8 cellular contexts compared by ENCODE assay signal in genomic region chr2:131104487-131105155, GRCh38. TPM values are rescaled to one million over a fixed set of nuclear protein-coding genes. Genes with fewer than 3 reads are reported as not detected.
DNase-seq lines count a peak whose midpoint lies in the region; ATAC-seq, FAIRE-seq and TF ChIP-seq lines count a peak whose summit lies in the region.

No MANE protein-coding gene starts in this region.

- under 1% methylated on average over 20 of the region's 20 CpGs for WGBS in GM12878 (ENCODE audit: insufficient coverage, insufficient replicate concordance, low lambda C conversion rate, missing lambda C conversion rate)

- no peaks in the 10 kb centered on the region for H3K9me3 ChIP-seq in GM12878 (replicated peaks; ENCODE audit: control insufficient read depth, insufficient read depth, low read length)

- H3K4me1 ChIP-seq in GM12878 (ENCODE audit: control insufficient read depth, insufficient read depth, low read length), result peaks cover 6% of the 10 kb centered on the region

- TF ChIP-seq CTCF in GM12878 (IDR thresholded peaks at IDR 0.05 in 2 of 3, conservative IDR thresholded peaks at IDR 0.05 in 1 of 3; ENCODE audit: control insufficient read depth in 2 of 3, extremely low read depth in 1 of 3, insufficient read depth in 1 of 3, low read depth in 3 of 3, low read length in 3 of 3), result no peak

- H3K79me2 ChIP-seq in GM12878 (ENCODE audit: control insufficient read depth, insufficient read depth, low read length), result peaks cover 44% of the 10 kb centered on the region

- intact Hi-C loops in GM12878 (cut with micrococcal nuclease; ENCODE audit: unreplicated experiment), result loop anchor here (10.0 kb wide), 1 partner anchor 760 kb away; the partner anchor contains the start of gene IMP4

- peak overlapping the region; percentile 94 for H3K9ac ChIP-seq in GM12878 (ENCODE audit: control insufficient read depth, insufficient read depth, low read length)

- TF ChIP-seq POLR2A in GM12878 (IDR thresholded peaks at IDR 0.05; ENCODE audit: low read depth, low read length), result no peak

- peak overlapping the region; percentile 93 for H3K4me2 ChIP-seq in GM12878 (ENCODE audit: control insufficient read depth, insufficient read depth)

- FAIRE-seq in GM12878 (lab: Jason Lieb, UNC), result no peak

- H3K4me3 ChIP-seq in GM12878, result peak overlapping the region; percentile 100

- TF ChIP-seq EP300 in GM12878 (IDR thresholded peaks at IDR 0.05; ENCODE audit: borderline replicate concordance in 1 of 2, control insufficient read depth in 1 of 2, low read depth in 2 of 2, low read length in 2 of 2), result no peak

- POLR2A ChIA-PET in GM12878 (lab: Charles Lee), result interaction anchor here (1.6 to 5.5 kb wide), 2 partner anchors 9 to 12 kb away, joined by 16 to 45 read pairs; partner anchors contain the start of gene FAM168B

- no peaks in the 10 kb centered on the region for H4K20me1 ChIP-seq in GM12878 (ENCODE audit: control insufficient read depth, insufficient read depth)

- in situ Hi-C loops in GM12878 (cut with MboI), result no loop called here

- peaks cover 0 to 8% of the 10 kb centered on the region in 2 experiments; a peak in 1 of 4 replicates for H3K36me3 ChIP-seq in GM12878 (ENCODE audit: control insufficient read depth in 2 of 2, insufficient read depth in 2 of 2, low read length in 1 of 2)

- peak overlapping the region; percentile 77 for H3K27ac ChIP-seq in GM12878 (ENCODE audit: control insufficient read depth, insufficient read depth)

- H2AFZ ChIP-seq in GM12878 (ENCODE audit: control insufficient read depth, low read depth, low read length), result peak overlapping the region; percentile 76

- DNase-seq in NCI-H1417 (lab: John Stamatoyannopoulos, UW), result peak; percentile 76 to 96 (median 90)
- DNase-seq in NCI-H1417 treated with DMSO at 0.1 percent for 48 hours (lab: John Stamatoyannopoulos, UW), result no peak
- peak; percentile 64 for DNase-seq in NCI-H1048 (lab: John Stamatoyannopoulos, UW)
- peak; percentile 20 to 70 (median 43) for DNase-seq in T-helper 1 cell
- DNase-seq in GM12878 (ENCODE audit: low read depth, low spot score), result peak; percentile 5
- peak; percentile 67 for DNase-seq in iPS-NIHi11 (ENCODE audit: low spot score)
- DNase-seq in stimulated activated CD4-positive, alpha-beta T cell treated with anti-CD3 and anti-CD28 coated beads, Interleukin-12 subunit alpha, Interleukin-12 subunit beta, amount 100 ng/mL, for 4 hours, result peak; percentile 19

- SMC1A ChIA-PET in GM12878 (lab: Charles Lee; ENCODE audit: uncharacterized antibody, unreplicated experiment), result interaction anchor here (1.1 to 3.6 kb wide), 3 partner anchors 10 to 20 kb away, joined by 3 to 34 read pairs (median 5); partner anchors contain the start of gene FAM168B

- ATAC-seq in HG02642 (IDR thresholded peaks at IDR 0.05; ENCODE audit: poor library complexity, unreplicated experiment), result peak; percentile 68
- ATAC-seq in GM12878, result peak; percentile 86

- TSS peak; percentile 94 for BruUV-seq in GM12878 (replicated peaks; lab: Mats Ljungman, UMichigan)

- TF ChIP-seq RAD21 in GM12878 (IDR thresholded peaks at IDR 0.05; ENCODE audit: insufficient read depth, low read depth, low read length), result no peak

- no peaks in the 10 kb centered on the region for H3K27me3 ChIP-seq in GM12878 (replicated peaks in 1 of 2; ENCODE audit: control insufficient read depth in 2 of 2, insufficient read depth in 2 of 2, low read length in 1 of 2)

- CTCF ChIA-PET in GM12878 (lab: Yijun Ruan, JAX), result interaction anchor here (1.0 to 4.9 kb wide), 3 partner anchors 11 to 307 kb away, joined by 3 to 31 read pairs (median 4); partner anchors contain the start of gene FAM168B

- RAD21 ChIA-PET in GM12878 (lab: Charles Lee; ENCODE audit: unreplicated experiment), result interaction anchor here (0.7 to 2.7 kb wide), 3 partner anchors 10 to 12 kb away, joined by 3 to 18 read pairs (median 4); partner anchors contain the start of gene FAM168B

TF ChIP-seq in GM12878, 131 proteins besides CTCF, POLR2A, EP300 and RAD21 (continues in another document):
- TF ChIP-seq TARDBP (IDR thresholded peaks at IDR 0.05; ENCODE audit: borderline replicate concordance), result no peak
- no peak for TF ChIP-seq BACH1 (IDR thresholded peaks at IDR 0.05; ENCODE audit: borderline replicate concordance)
- TF ChIP-seq MYB (IDR thresholded peaks at IDR 0.05; ENCODE audit: borderline replicate concordance, low read depth, low read length), result no peak
- no peak for TF ChIP-seq YBX1 (IDR thresholded peaks at IDR 0.05)
- TF ChIP-seq RUNX3 (IDR thresholded peaks at IDR 0.05; ENCODE audit: low read length), result peak; percentile 28; the same call in 1 of the 2 replicates
- TF ChIP-seq NFIC (IDR thresholded peaks at IDR 0.05; ENCODE audit: low read depth, low read length), result peak; percentile 59
- TF ChIP-seq SMC3 (IDR thresholded peaks at IDR 0.05; ENCODE audit: borderline replicate concordance, low read length), result no peak
- no peak for TF ChIP-seq KAT2A (conservative IDR thresholded peaks at IDR 0.05; ENCODE audit: control insufficient read depth, low read depth, low read length)
- TF ChIP-seq SMAD5 (IDR thresholded peaks at IDR 0.05; ENCODE audit: low read depth), result no peak
- peak; percentile 57 for TF ChIP-seq PBX3 (IDR thresholded peaks at IDR 0.05; ENCODE audit: insufficient replicate concordance, low read depth, low read length)
- TF ChIP-seq POLR2AphosphoS5 (IDR thresholded peaks at IDR 0.05; ENCODE audit: low read length), result peak; percentile 45
- TF ChIP-seq, protein P1, sequence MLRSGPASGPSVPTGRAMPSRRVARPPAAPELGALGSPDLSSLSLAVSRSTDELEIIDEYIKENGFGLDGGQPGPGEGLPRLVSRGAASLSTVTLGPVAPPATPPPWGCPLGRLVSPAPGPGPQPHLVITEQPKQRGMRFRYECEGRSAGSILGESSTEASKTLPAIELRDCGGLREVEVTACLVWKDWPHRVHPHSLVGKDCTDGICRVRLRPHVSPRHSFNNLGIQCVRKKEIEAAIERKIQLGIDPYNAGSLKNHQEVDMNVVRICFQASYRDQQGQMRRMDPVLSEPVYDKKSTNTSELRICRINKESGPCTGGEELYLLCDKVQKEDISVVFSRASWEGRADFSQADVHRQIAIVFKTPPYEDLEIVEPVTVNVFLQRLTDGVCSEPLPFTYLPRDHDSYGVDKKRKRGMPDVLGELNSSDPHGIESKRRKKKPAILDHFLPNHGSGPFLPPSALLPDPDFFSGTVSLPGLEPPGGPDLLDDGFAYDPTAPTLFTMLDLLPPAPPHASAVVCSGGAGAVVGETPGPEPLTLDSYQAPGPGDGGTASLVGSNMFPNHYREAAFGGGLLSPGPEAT (IDR thresholded peaks at IDR 0.05; ENCODE audit: low read depth), result peak; percentile 99

RNA-seq across cellular contexts. Expression of gene PLEKHB2, which starts 0.5 kb away (rescaled TPM):
- 59.8 and 65.8 TPM in 2 replicates for total RNA-seq in GM12878 (2013; cell fraction: nucleolus; rRNA removed)
- 26.4 and 31.9 TPM in 2 replicates for total RNA-seq in GM12878 (2014; rRNA removed)
- 18.2 and 19.9 TPM in 2 replicates for total RNA-seq in GM12878 (2014; rRNA removed; fragmentation: Illumina TruSeq; extraction: Trizol)
- total RNA-seq in GM12878 (2021), result 24.9 and 25.0 TPM in 2 replicates
- polyA plus RNA-seq in GM12878 (2011; ENCODE audit: low read depth), result 15.4 TPM
- polyA plus RNA-seq in GM12878 (2011; rRNA removed), result 55.6 and 60.3 TPM in 2 replicates
- 53.1 and 58.9 TPM in 2 replicates for polyA plus RNA-seq in GM12878 (2011; cell fraction: cytosol; rRNA removed)
- 26.3 and 38.6 TPM in 2 replicates for polyA plus RNA-seq in GM12878 (2011; cell fraction: nucleus; rRNA removed)
- polyA plus RNA-seq in GM12878 (2012), result 19.4 and 24.8 TPM in 2 replicates
- polyA plus RNA-seq in GM12878 (2014; fragmentation: Illumina TruSeq; extraction: Trizol), result 22.7 and 26.1 TPM in 2 replicates
- 10 to 100 TPM; 12.3 to 16.4 TPM for polyA plus RNA-seq in GM12878 (2014; fragmentation: Nextera tagmentation; extraction: Ambion mirVana)
- 26.8 and 27.5 TPM in 2 replicates for polyA plus RNA-seq in GM12878 (2014; rRNA removed)
- polyA plus RNA-seq in GM12878 (2016; fragmentation: Nextera tagmentation; extraction: Ambion mirVana), result 10 to 100 TPM; 33.2 to 34.9 TPM
- 55.1 and 89.8 TPM in 2 replicates for polyA minus RNA-seq in GM12878 (2011; rRNA and poly(A)+ RNA removed)
- 21.6 and 24.7 TPM in 2 replicates for polyA minus RNA-seq in GM12878 (2011; cell fraction: cytosol; rRNA and poly(A)+ RNA removed)
- polyA minus RNA-seq in GM12878 (2011; cell fraction: nucleus; rRNA and poly(A)+ RNA removed), result 15.0 and 25.9 TPM in 2 replicates

RNA-seq across cellular contexts. Expression of gene FAM168B, which starts 11.4 kb away (rescaled TPM):
- total RNA-seq in GM12878 (2013; cell fraction: nucleolus; rRNA removed), result 24.0 and 28.2 TPM in 2 replicates
- total RNA-seq in GM12878 (2014; rRNA removed) (64.3 and 74.2 TPM in 2 replicates), GM12878 (2014; rRNA removed; fragmentation: Illumina TruSeq; extraction: Trizol) (32.3 and 34.7 TPM in 2 replicates), GM12878 (2021) (77.3 and 77.9 TPM in 2 replicates)
- 33.6 TPM for polyA plus RNA-seq in GM12878 (2011; ENCODE audit: low read depth)
- polyA plus RNA-seq in GM12878 (2011; rRNA removed) (39.5 and 66.9 TPM in 2 replicates), GM12878 (2014; fragmentation: Illumina TruSeq; extraction: Trizol) (41.9 and 47.1 TPM in 2 replicates), GM12878 (2014; fragmentation: Nextera tagmentation; extraction: Ambion mirVana) (1 to 10 TPM; 3.5 to 4.1 TPM), GM12878 (2014; rRNA removed) (65.7 and 68.4 TPM in 2 replicates), GM12878 (2016; fragmentation: Nextera tagmentation; extraction: Ambion mirVana) (10 to 100 TPM; 43.9 to 44.7 TPM)
- 97.6 and 110 TPM in 2 replicates for polyA plus RNA-seq in GM12878 (2011; cell fraction: cytosol; rRNA removed)
- 76.0 and 88.2 TPM in 2 replicates for polyA plus RNA-seq in GM12878 (2011; cell fraction: nucleus; rRNA removed)
- 48.4 and 48.8 TPM in 2 replicates for polyA plus RNA-seq in GM12878 (2012)
- polyA minus RNA-seq in GM12878 (2011; rRNA and poly(A)+ RNA removed), result 61.9 and 73.3 TPM in 2 replicates
- 28.1 and 30.7 TPM in 2 replicates for polyA minus RNA-seq in GM12878 (2011; cell fraction: cytosol; rRNA and poly(A)+ RNA removed)
- polyA minus RNA-seq in GM12878 (2011; cell fraction: nucleus; rRNA and poly(A)+ RNA removed), result 12.6 and 21.0 TPM in 2 replicates
